Comparison of ENCODE assay signal across 20 cellular contexts in genomic region chr10:12633776-12634390, GRCh38.
A peak's percentile ranks its signal among the peaks of the same experiment; 100 is the strongest.
DNase-seq lines count a peak whose midpoint lies in the region; ATAC-seq, FAIRE-seq and TF ChIP-seq lines count a peak whose summit lies in the region.
"Had no signal": no experiment of that assay in that cellular context is flagged by ENCODE, and none has a peak within 500 bp of the region (broad histone marks: within the 10 kb centered on the region; RNA-seq: fewer than 3 reads in every experiment).

No MANE protein-coding gene starts in this region.

- no peak for TF ChIP-seq POLR2A in GM12891 (IDR thresholded peaks at IDR 0.05; ENCODE audit: low read depth, low read length)

- peaks cover 65% of the 10 kb centered on the region for H3K4me1 Mint-ChIP-seq in activated T-cell treated with anti-CD3 and anti-CD28 coated beads, Interleukin-2, amount 50 U/mL, for 24 hours (ENCODE audit: low read depth)
- H3K4me1 Mint-ChIP-seq in activated B cell treated with CpG ODN at 0.5 μM for 24 hours: peaks cover 33% of the 10 kb centered on the region
- H3K4me1 Mint-ChIP-seq in stimulated activated effector memory CD8-positive, alpha-beta T cell treated with anti-CD3 and anti-CD28 coated beads, Interleukin-12 subunit alpha, Interleukin-12 subunit beta, amount 100 ng/mL, for 72 hours: peaks cover 51% of the 10 kb centered on the region

- no peaks in the 10 kb centered on the region for H3K36me3 Mint-ChIP-seq in activated T-cell treated with anti-CD3 and anti-CD28 coated beads, Interleukin-2, amount 50 U/mL, for 24 hours (ENCODE audit: low read depth)
- peaks cover 45% of the 10 kb centered on the region for H3K36me3 Mint-ChIP-seq in activated B cell treated with CpG ODN at 0.5 μM for 24 hours (ENCODE audit: low read depth)
- H3K36me3 Mint-ChIP-seq in stimulated activated effector memory CD8-positive, alpha-beta T cell treated with anti-CD3 and anti-CD28 coated beads, Interleukin-12 subunit alpha, Interleukin-12 subunit beta, amount 100 ng/mL, for 72 hours: peaks cover 6% of the 10 kb centered on the region

- intact Hi-C loops in activated B cell treated with CpG ODN at 0.5 μM for 24 hours (cut with micrococcal nuclease): no loop called here

- no peaks in the 10 kb centered on the region for H3K27me3 Mint-ChIP-seq in activated T-cell treated with anti-CD3 and anti-CD28 coated beads, Interleukin-2, amount 50 U/mL, for 24 hours
- H3K27me3 Mint-ChIP-seq in activated B cell treated with CpG ODN at 0.5 μM for 24 hours: no peaks in the 10 kb centered on the region
- H3K27me3 Mint-ChIP-seq: central memory CD8-positive, alpha-beta T cell had no signal

- no peak for TF ChIP-seq CTCF in activated B cell treated with CpG ODN at 0.5 μM for 24 hours (IDR thresholded peaks at IDR 0.05)

- H3K27ac Mint-ChIP-seq in activated T-cell treated with anti-CD3 and anti-CD28 coated beads, Interleukin-2, amount 50 U/mL, for 24 hours: peak overlapping the region; percentile 93
- H3K27ac Mint-ChIP-seq in activated B cell treated with CpG ODN at 0.5 μM for 24 hours: peak overlapping the region; percentile 12
- H3K27ac Mint-ChIP-seq in stimulated activated effector memory CD8-positive, alpha-beta T cell treated with anti-CD3 and anti-CD28 coated beads, Interleukin-12 subunit alpha, Interleukin-12 subunit beta, amount 100 ng/mL, for 72 hours: peak overlapping the region; percentile 88
- H3K27ac Mint-ChIP-seq: activated CD8-positive, alpha-beta T cell treated with anti-CD3 and anti-CD28 coated beads, Interleukin-2, amount 10 ng/mL, durations not matched to agents 7 days and 5 days had no signal

- POLR2A ChIA-PET in activated B cell treated with CpG ODN at 0.5 μM for 24 hours (lab: Charles Lee): interaction anchor here (0.6 to 1.1 kb wide), 2 partner anchors 242 to 391 kb away, joined by 3 to 4 read pairs; no protein-coding TSS in a partner anchor

- no peak for DNase-seq in activated T-cell treated with anti-CD3 and anti-CD28 coated beads, Interleukin-2, amount 50 U/mL, for 24 hours
- DNase-seq in activated T-cell treated with anti-CD3 and anti-CD28 coated beads, Interleukin-2, amount 50 U/mL, for 1 hour: no peak
- no peak for DNase-seq in GM19239 (ENCODE audit: insufficient read length, low spot score)
- no peak for DNase-seq in activated B cell treated with CpG ODN at 0.5 μM for 24 hours
- no peak for DNase-seq in stimulated activated effector memory CD8-positive, alpha-beta T cell treated with anti-CD3 and anti-CD28 coated beads, Interleukin-12 subunit alpha, Interleukin-12 subunit beta, amount 100 ng/mL, for 72 hours (ENCODE audit: low spot score in 2 of 2)
- no peak for DNase-seq in NCI-H2081 treated with DMSO at 0.1 percent for 48 hours (lab: John Stamatoyannopoulos, UW)
- DNase-seq in GM12891 (ENCODE audit: insufficient read length, low spot score): no peak
- DNase-seq in SHP77 (lab: John Stamatoyannopoulos, UW): no peak
- DNase-seq: activated CD8-positive, alpha-beta T cell treated with anti-CD3 and anti-CD28 coated beads, Interleukin-2, amount 10 ng/mL, durations not matched to agents 7 days and 5 days; amygdala; COR-L47; effector CD8-positive, alpha-beta T cell; heart right ventricle; mammary epithelial cell; NCI-H82; nephron progenitor cell; Peyer's patch; spleen had no signal

- no peaks in the 10 kb centered on the region for H3K9me3 Mint-ChIP-seq in activated T-cell treated with anti-CD3 and anti-CD28 coated beads, Interleukin-2, amount 50 U/mL, for 24 hours
- no peaks in the 10 kb centered on the region for H3K9me3 Mint-ChIP-seq in activated B cell treated with CpG ODN at 0.5 μM for 24 hours
- no peaks in the 10 kb centered on the region for H3K9me3 Mint-ChIP-seq in stimulated activated effector memory CD8-positive, alpha-beta T cell treated with anti-CD3 and anti-CD28 coated beads, Interleukin-12 subunit alpha, Interleukin-12 subunit beta, amount 100 ng/mL, for 72 hours
- H3K9me3 Mint-ChIP-seq: central memory CD8-positive, alpha-beta T cell had no signal

- ATAC-seq in activated B cell treated with CpG ODN at 0.5 μM for 24 hours (ENCODE audit: low read depth): no peak
- no peak for ATAC-seq in stimulated activated effector memory CD8-positive, alpha-beta T cell treated with anti-CD3 and anti-CD28 coated beads, Interleukin-12 subunit alpha, Interleukin-12 subunit beta, amount 100 ng/mL, for 72 hours
- ATAC-seq: activated CD8-positive, alpha-beta T cell treated with anti-CD3 and anti-CD28 coated beads, Interleukin-2, amount 10 ng/mL, durations not matched to agents 7 days and 5 days; heart right ventricle had no signal

- CTCF ChIA-PET in activated B cell treated with CpG ODN at 0.5 μM for 24 hours (lab: Charles Lee): no interaction called here

- H3K4me3 Mint-ChIP-seq in activated T-cell treated with anti-CD3 and anti-CD28 coated beads, Interleukin-2, amount 50 U/mL, for 24 hours: no peak overlapping the region
- no peak overlapping the region for H3K4me3 Mint-ChIP-seq in activated B cell treated with CpG ODN at 0.5 μM for 24 hours
- H3K4me3 Mint-ChIP-seq in stimulated activated effector memory CD8-positive, alpha-beta T cell treated with anti-CD3 and anti-CD28 coated beads, Interleukin-12 subunit alpha, Interleukin-12 subunit beta, amount 100 ng/mL, for 72 hours: no peak overlapping the region
- H3K4me3 Mint-ChIP-seq: activated CD8-positive, alpha-beta T cell treated with anti-CD3 and anti-CD28 coated beads, Interleukin-2, amount 10 ng/mL, durations not matched to agents 7 days and 5 days; central memory CD8-positive, alpha-beta T cell; nephron progenitor cell had no signal

- FAIRE-seq in GM19239 (lab: Jason Lieb, UNC) (peak; percentile 4), GM12891 (lab: Jason Lieb, UNC) (no peak)
- FAIRE-seq: G401.6 had no signal

TF ChIP-seq in GM12891, 5 proteins besides CTCF, POLR2A, EP300 and RAD21:
- no peak for TF ChIP-seq POU2F2 (IDR thresholded peaks at IDR 0.05; ENCODE audit: low read depth, low read length)
- TF ChIP-seq TAF1 (IDR thresholded peaks at IDR 0.05; ENCODE audit: low read depth, low read length): no peak

Comparison
In these comparisons a context has a peak if more than half of its experiments do, and no peak if none do; other contexts are left out.
1. H3K27ac Mint-ChIP-seq: peak in every context shown above with its lines; median percentile 93 in activated T-cell treated with anti-CD3 and anti-CD28 coated beads, Interleukin-2, amount 50 U/mL, for 24 hours; 88 in stimulated activated effector memory CD8-positive, alpha-beta T cell treated with anti-CD3 and anti-CD28 coated beads, Interleukin-12 subunit alpha, Interleukin-12 subunit beta, amount 100 ng/mL, for 72 hours; 12 in activated B cell treated with CpG ODN at 0.5 μM for 24 hours.